In genomic region chr1:109910963-109911798, GRCh38 we compare ENCODE assay signal across 8 cellular contexts. TPM values are rescaled to one million over a fixed set of nuclear protein-coding genes. Genes with fewer than 3 reads are reported as not detected.
DNase-seq lines count a peak whose midpoint lies in the region; ATAC-seq, FAIRE-seq and TF ChIP-seq lines count a peak whose summit lies in the region.

No MANE protein-coding gene starts in this region.

- no peak for FAIRE-seq in keratinocyte (lab: Jason Lieb, UNC)

- H3K4me1 ChIP-seq in ascending aorta (peaks cover 5 to 40% of the 10 kb centered on the region in 2 donors), keratinocyte (ENCODE audit: control insufficient read depth, extremely low read depth, insufficient read depth, low read length) (peaks cover 11% of the 10 kb centered on the region)

- no peaks in the 10 kb centered on the region for H3K9me1 ChIP-seq in keratinocyte (ENCODE audit: control insufficient read depth, extremely low read depth, insufficient read depth, low read length)

- peak overlapping the region; percentile 76 for H3K4me2 ChIP-seq in keratinocyte (ENCODE audit: control insufficient read depth, extremely low read depth, insufficient read depth, low read depth, low read length)

- peak overlapping the region; percentile 78 for H2AFZ ChIP-seq in keratinocyte (ENCODE audit: control insufficient read depth, low read length)

- H3K4me3 ChIP-seq in GM06990 (replicated peaks; ENCODE audit: low read depth, low read length): peak overlapping the region; percentile 84
- H3K4me3 ChIP-seq in ascending aorta: peak overlapping the region; percentile 64 to 82
- peak overlapping the region; percentile 47 to 65 (median 60) for H3K4me3 ChIP-seq in keratinocyte (ENCODE audit: control insufficient read depth in 2 of 3, extremely low read depth in 1 of 3, insufficient read depth in 2 of 3, low read depth in 1 of 3, low read length in 3 of 3)

- dilution Hi-C loops in keratinocyte (cut with MboI; ENCODE audit: extremely low pct_ligation_motif_present, low sequenced_read_pairs): no loop called here

- H4K20me1 ChIP-seq in keratinocyte (ENCODE audit: control insufficient read depth, extremely low read depth, insufficient read depth, low read length): no peaks in the 10 kb centered on the region

- H3K4me1 Mint-ChIP-seq in stimulated activated naive CD8-positive, alpha-beta T cell treated with anti-CD3 and anti-CD28 coated beads, Interleukin-15, Interleukin-2, amounts not matched to agents 100 ng/mL and 50 ng/mL, for 24 hours (ENCODE audit: low read depth): peaks cover 66% of the 10 kb centered on the region

- H3K9me3 ChIP-seq in ascending aorta (no peaks in the 10 kb centered on the region), keratinocyte (ENCODE audit: control insufficient read depth, low read depth, low read length) (no peaks in the 10 kb centered on the region)

- ATAC-seq in GM18858 (IDR thresholded peaks at IDR 0.05; ENCODE audit: unreplicated experiment) (no peak), GM18867 (IDR thresholded peaks at IDR 0.05; ENCODE audit: unreplicated experiment) (no peak)

- peaks cover 9% of the 10 kb centered on the region for H3K27me3 Mint-ChIP-seq in stimulated activated naive CD8-positive, alpha-beta T cell treated with anti-CD3 and anti-CD28 coated beads, Interleukin-15, Interleukin-2, amounts not matched to agents 100 ng/mL and 50 ng/mL, for 24 hours

- TF ChIP-seq CTCF in GM06990 (IDR thresholded peaks at IDR 0.05; ENCODE audit: insufficient read depth, low read length, poor library complexity, severe bottlenecking) (peak; percentile 12), ascending aorta (IDR thresholded peaks at IDR 0.05) (no peak), keratinocyte (optimal IDR thresholded peaks at IDR 0.05 in 1 of 3, IDR thresholded peaks at IDR 0.05 in 1 of 3, conservative IDR thresholded peaks at IDR 0.05 in 1 of 3; ENCODE audit: extremely low read depth in 1 of 3, insufficient read depth in 2 of 3, low read length in 3 of 3) (no peak)

- H3K36me3 Mint-ChIP-seq in stimulated activated naive CD8-positive, alpha-beta T cell treated with anti-CD3 and anti-CD28 coated beads, Interleukin-15, Interleukin-2, amounts not matched to agents 100 ng/mL and 50 ng/mL, for 24 hours (ENCODE audit: low read depth): peaks cover 28% of the 10 kb centered on the region

- peak overlapping the region; percentile 92 for H3K27ac Mint-ChIP-seq in stimulated activated naive CD8-positive, alpha-beta T cell treated with anti-CD3 and anti-CD28 coated beads, Interleukin-15, Interleukin-2, amounts not matched to agents 100 ng/mL and 50 ng/mL, for 24 hours

- peaks cover 12% of the 10 kb centered on the region for H3K36me3 ChIP-seq in GM06990 (ENCODE audit: control insufficient read depth, insufficient read depth, low read length)
- peaks cover 11 to 14% of the 10 kb centered on the region in 2 donors for H3K36me3 ChIP-seq in ascending aorta
- no peaks in the 10 kb centered on the region for H3K36me3 ChIP-seq in keratinocyte (ENCODE audit: control insufficient read depth in 2 of 2, extremely low read depth in 1 of 2, insufficient read depth in 2 of 2, low read length in 2 of 2)

- peaks cover 3% of the 10 kb centered on the region for H3K9me3 Mint-ChIP-seq in stimulated activated naive CD8-positive, alpha-beta T cell treated with anti-CD3 and anti-CD28 coated beads, Interleukin-15, Interleukin-2, amounts not matched to agents 100 ng/mL and 50 ng/mL, for 24 hours

- H3K79me2 ChIP-seq in keratinocyte (ENCODE audit: control insufficient read depth, insufficient read depth, low read length): no peaks in the 10 kb centered on the region

- H3K9ac ChIP-seq in keratinocyte (ENCODE audit: control insufficient read depth, extremely low read depth, insufficient read depth, low read length): peak overlapping the region; percentile 72

- intact Hi-C loops in ascending aorta (cut with DNase I): loop anchor here (2.0 kb wide), 4 partner anchors 34 to 134 kb away; partner anchors contain the start of gene AHCYL1

- no peaks in the 10 kb centered on the region for H3K27me3 ChIP-seq in GM06990 (replicated peaks; ENCODE audit: control insufficient read depth, insufficient read depth, low read length)
- no peaks in the 10 kb centered on the region for H3K27me3 ChIP-seq in ascending aorta
- H3K27me3 ChIP-seq in keratinocyte (ENCODE audit: control insufficient read depth, extremely low read depth, insufficient read depth, low read length): peaks cover 23% of the 10 kb centered on the region

- peak overlapping the region; percentile 88 for H3K4me3 Mint-ChIP-seq in stimulated activated naive CD8-positive, alpha-beta T cell treated with anti-CD3 and anti-CD28 coated beads, Interleukin-15, Interleukin-2, amounts not matched to agents 100 ng/mL and 50 ng/mL, for 24 hours

- H3K27ac ChIP-seq in ascending aorta (peak overlapping the region; percentile 77 to 84), keratinocyte (ENCODE audit: control insufficient read depth, insufficient read depth, low read length) (no peak overlapping the region)

- peak; percentile 50 for DNase-seq in GM06990 (ENCODE audit: extremely low read depth, insufficient read length)
- DNase-seq in LoVo (ENCODE audit: low spot score): peak; percentile 21
- DNase-seq in ascending aorta (ENCODE audit: low spot score in 2 of 2): no peak
- no peak for DNase-seq in keratinocyte (ENCODE audit: low read depth, low spot score)
- DNase-seq in GOT3 (lab: John Stamatoyannopoulos, UW): no peak

RNA-seq across cellular contexts. Expression of gene CSF1, which starts 0.5 kb away (rescaled TPM):
- 140 TPM for total RNA-seq in ascending aorta
- 1.5 to 2.3 TPM (median 1.8 TPM) in 3 replicates for polyA plus RNA-seq in keratinocyte
- not detected for polyA plus RNA-seq in keratinocyte (2011; ENCODE audit: low read depth)
- polyA plus RNA-seq in keratinocyte (2011; cell fraction: cytosol; rRNA removed): 0.90 and 1.5 TPM in 2 replicates
- polyA plus RNA-seq in keratinocyte (2011; cell fraction: nucleus; rRNA removed): 3.6 and 5.6 TPM in 2 replicates
- 0.34 and 1.4 TPM in 2 replicates for polyA plus RNA-seq in keratinocyte (2012; ENCODE audit: low replicate concordance)
- polyA minus RNA-seq in keratinocyte: 0.32 to 2.8 TPM (median 1.2 TPM) in 3 replicates
- 0.96 TPM for polyA minus RNA-seq in keratinocyte (2011; cell fraction: cytosol; rRNA and poly(A)+ RNA removed)
- 3.5 and 4.2 TPM in 2 replicates for polyA minus RNA-seq in keratinocyte (2011; cell fraction: nucleus; rRNA and poly(A)+ RNA removed)

Comparison
In these comparisons a context has a peak if more than half of its experiments do, and no peak if none do; other contexts are left out.
1. DNase-seq: peak in GM06990 (single experiment) and LoVo (single experiment); none in ascending aorta (0 of 2), keratinocyte (single experiment) and GOT3 (single experiment).
2. Peak in every context shown above with its lines, with median percentiles within 50 percentile points of each other: H3K4me3 ChIP-seq.